21 cellular contexts compared by ENCODE assay signal in the genomic region with DNA sequence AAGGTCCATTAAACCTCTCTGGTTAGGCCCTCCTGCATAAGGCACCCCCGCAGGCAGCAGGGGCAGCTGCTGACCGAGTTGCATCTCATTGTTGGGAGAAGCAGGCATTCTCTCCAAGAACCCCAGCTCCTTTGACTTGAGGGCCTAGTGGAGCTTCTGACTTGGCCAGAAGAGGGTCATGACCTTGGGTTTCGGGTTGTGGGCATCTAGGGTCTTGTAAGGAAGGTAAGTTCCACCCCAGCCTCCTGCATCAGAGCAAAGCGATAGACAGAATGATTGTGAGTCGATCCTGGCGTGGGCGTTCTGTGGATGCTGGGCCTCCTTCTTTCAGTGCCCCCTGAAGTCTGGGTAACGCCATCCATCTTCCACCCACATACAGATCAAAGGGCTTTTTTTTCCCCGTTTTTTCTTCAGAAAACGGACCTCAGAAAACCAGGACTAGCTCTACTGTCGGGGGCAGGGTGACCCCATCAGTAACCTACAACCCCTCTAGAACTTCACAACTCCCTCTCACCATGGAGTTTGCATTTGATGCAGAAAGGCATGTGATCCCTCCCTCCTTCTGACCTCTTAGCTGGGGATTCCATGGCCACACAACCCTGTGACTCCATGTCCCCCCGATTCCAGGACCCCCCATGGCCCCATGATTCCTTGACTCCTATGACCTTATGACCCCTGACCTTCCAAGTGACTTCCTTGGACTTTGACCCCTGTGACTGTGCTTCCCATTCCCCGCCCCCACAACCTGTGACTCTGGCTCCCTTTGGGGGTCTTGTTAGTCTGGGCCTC. TPM values are rescaled to one million over a fixed set of nuclear protein-coding genes. Genes with fewer than 3 reads are reported as not detected.
DNase-seq lines count a peak whose midpoint lies in the region; ATAC-seq and TF ChIP-seq lines count a peak whose summit lies in the region.
"Had no signal": no experiment of that assay in that cellular context is flagged by ENCODE, and none has a peak within 500 bp of the region (broad histone marks: within the 10 kb centered on the region; RNA-seq: fewer than 3 reads in every experiment).

No MANE protein-coding gene starts in this region.

- no peak overlapping the region for H2BK12ac ChIP-seq in neuronal stem cell (ENCODE audit: low read length)

- H3K4me1 ChIP-seq in endodermal cell (ENCODE audit: control insufficient read depth, insufficient read depth, low read length) (peaks cover 16% of the 10 kb centered on the region), neuronal stem cell (ENCODE audit: control insufficient read depth in 2 of 2, insufficient read depth in 1 of 2, low read depth in 1 of 2, low read length in 2 of 2) (peaks cover 2 to 18% of the 10 kb centered on the region in 2 donors)

- H3K36me3 ChIP-seq in H7 (replicated peaks; ENCODE audit: control insufficient read depth, insufficient read depth, low read length) = no peaks in the 10 kb centered on the region
- no peaks in the 10 kb centered on the region for H3K36me3 ChIP-seq in endodermal cell (ENCODE audit: control insufficient read depth, insufficient read depth, low read length)
- peaks cover under 1 to 1% of the 10 kb centered on the region in 2 donors for H3K36me3 ChIP-seq in neuronal stem cell (replicated peaks in 1 of 2; ENCODE audit: control insufficient read depth in 2 of 2, insufficient read depth in 2 of 2, low read length in 2 of 2)

- no peak overlapping the region for H3K4me3 ChIP-seq in H7 (ENCODE audit: insufficient read depth, low read depth, low read length)
- H3K4me3 ChIP-seq in endodermal cell (ENCODE audit: low read length) = no peak overlapping the region
- no peak overlapping the region for H3K4me3 ChIP-seq in neuronal stem cell (ENCODE audit: low read length in 2 of 2)
- H3K4me3 ChIP-seq: psoas muscle, tibial artery had no signal

- H3K4ac ChIP-seq in neuronal stem cell (ENCODE audit: low read length) = no peak overlapping the region

- no peaks in the 10 kb centered on the region for H3K27me3 Mint-ChIP-seq in endodermal cell (ENCODE audit: insufficient read depth)
- peaks cover 8% of the 10 kb centered on the region for H3K27me3 Mint-ChIP-seq in glutamatergic neuron (ENCODE audit: unreplicated experiment)
- H3K27me3 Mint-ChIP-seq: CD4-positive, alpha-beta T cell; natural killer cell treated with Interleukin-12 subunit alpha and Interleukin-12 subunit beta and Interleukin-15 and Interleukin-18, amount 100 ng/mL, for 72 hours had no signal

- no peak overlapping the region for H2BK120ac ChIP-seq in neuronal stem cell (ENCODE audit: low read depth, low read length)

- ATAC-seq in GM18909 (IDR thresholded peaks at IDR 0.05; ENCODE audit: poor library complexity, unreplicated experiment) = no peak
- ATAC-seq: natural killer cell treated with Interleukin-12 subunit alpha and Interleukin-12 subunit beta and Interleukin-15 and Interleukin-18, amount 100 ng/mL, for 72 hours; psoas muscle; stimulated activated naive CD8-positive, alpha-beta T cell treated with anti-CD3 and anti-CD28 coated beads, Interleukin-15, Interleukin-2, amounts not matched to agents 100 U/mL and 50 U/mL, for 24 hours had no signal

- H3K23ac ChIP-seq in neuronal stem cell (ENCODE audit: low read depth, low read length, poor library complexity) = no peak overlapping the region

- H3K4me3 Mint-ChIP-seq in endodermal cell = peak overlapping the region; percentile 74
- H3K4me3 Mint-ChIP-seq in glutamatergic neuron (ENCODE audit: unreplicated experiment) = no peak overlapping the region
- H3K4me3 Mint-ChIP-seq: activated naive CD8-positive, alpha-beta T cell treated with anti-CD3 and anti-CD28 coated beads, Interleukin-2, amount 10 ng/mL, durations not matched to agents 7 days and 5 days; activated T-helper 1 cell treated with anti-CD3 and anti-CD28 coated beads, Interleukin-12 subunit alpha, Interleukin-12 subunit beta, Interleukin-2, Interleukin-4 antibody, amounts not matched to agents 30 ng/mL and 10 ng/mL and 1 ng/mL, durations not matched to agents 14 hours and 24 hours and 36 hours; CD4-positive, alpha-beta T cell; mesothelial cell of epicardium; natural killer cell treated with Interleukin-12 subunit alpha and Interleukin-12 subunit beta and Interleukin-15 and Interleukin-18, amount 100 ng/mL, for 72 hours had no signal

- H3K9me3 ChIP-seq in endodermal cell (ENCODE audit: control insufficient read depth, low read length) (no peaks in the 10 kb centered on the region), neuronal stem cell (replicated peaks in 1 of 2; ENCODE audit: control insufficient read depth in 2 of 2, insufficient read depth in 1 of 2, low read depth in 1 of 2, low read length in 2 of 2) (no peaks in the 10 kb centered on the region)
- H3K9me3 ChIP-seq: psoas muscle, tibial artery had no signal

- H3K9ac ChIP-seq in endodermal cell (ENCODE audit: extremely low read depth, low read length, poor library complexity, severe bottlenecking) (no peak overlapping the region), neuronal stem cell (ENCODE audit: low read depth, low read length, poor library complexity) (no peak overlapping the region)

- peaks cover 3% of the 10 kb centered on the region for H3K79me1 ChIP-seq in neuronal stem cell (ENCODE audit: low read depth, low read length)

- WGBS in endodermal cell (ENCODE audit: insufficient coverage in 1 of 2, insufficient read length in 1 of 2), 2 experiments = 72 to 78% methylated on average over 10 to 13 of the region's 13 CpGs
- WGBS in neuronal stem cell (ENCODE audit: extremely low coverage in 2 of 2, insufficient read length in 2 of 2, insufficient replicate concordance in 1 of 2), 2 donors = no CpG with 5 or more reads among the region's 13 CpGs

- DNase-seq in H7 (peak; percentile 47), endodermal cell (no peak), neuronal stem cell (ENCODE audit: low spot score) (no peak), NCI-H2107 treated with DMSO at 0.1 percent for 48 hours (lab: John Stamatoyannopoulos, UW; ENCODE audit: unreplicated experiment) (no peak), glutamatergic neuron (no peak)
- DNase-seq: activated CD4-positive, CD25-positive, alpha-beta regulatory T cell; activated naive CD8-positive, alpha-beta T cell treated with anti-CD3 and anti-CD28 coated beads, Interleukin-2, amount 10 ng/mL, durations not matched to agents 7 days and 5 days; CD4-positive, alpha-beta T cell; DMS153; GF-D8; MM.1S; small intestine; stimulated activated CD4-positive, alpha-beta T cell treated with anti-CD3 and anti-CD28 coated beads, Interleukin-4, amount 100 ng/mL, for 1 hour; stimulated activated naive CD8-positive, alpha-beta T cell treated with anti-CD3 and anti-CD28 coated beads, Interleukin-15, Interleukin-2, amounts not matched to agents 100 U/mL and 50 U/mL, for 24 hours; T1000; tibial artery had no signal

- H3K36me3 Mint-ChIP-seq in endodermal cell (ENCODE audit: low read depth) = peaks cover 19% of the 10 kb centered on the region
- H3K36me3 Mint-ChIP-seq in glutamatergic neuron (ENCODE audit: unreplicated experiment) = peaks cover 6% of the 10 kb centered on the region
- H3K36me3 Mint-ChIP-seq: activated naive CD8-positive, alpha-beta T cell treated with anti-CD3 and anti-CD28 coated beads, Interleukin-2, amount 10 ng/mL, durations not matched to agents 7 days and 5 days; mesothelial cell of epicardium; natural killer cell treated with Interleukin-12 subunit alpha and Interleukin-12 subunit beta and Interleukin-15 and Interleukin-18, amount 100 ng/mL, for 72 hours had no signal

- H4K8ac ChIP-seq in neuronal stem cell (ENCODE audit: low read depth, low read length) = no peak overlapping the region

- H3K14ac ChIP-seq in neuronal stem cell (ENCODE audit: low read length) = no peak overlapping the region

- no peak overlapping the region for H4K91ac ChIP-seq in neuronal stem cell (ENCODE audit: low read depth, low read length, poor library complexity)

- no peak overlapping the region for H2BK15ac ChIP-seq in neuronal stem cell (ENCODE audit: low read length)

- H3K27me3 ChIP-seq in H7 (ENCODE audit: control insufficient read depth, insufficient read depth, low read length) = peaks cover 2% of the 10 kb centered on the region; the same call in 1 of the 2 replicates
- no peaks in the 10 kb centered on the region for H3K27me3 ChIP-seq in endodermal cell (ENCODE audit: control insufficient read depth, insufficient read depth, low read length, poor library complexity, severe bottlenecking)
- peaks cover 0 to 5% (median 0%) of the 10 kb centered on the region in 3 experiments for H3K27me3 ChIP-seq in neuronal stem cell (ENCODE audit: control insufficient read depth in 3 of 3, insufficient read depth in 3 of 3, low read depth in 1 of 3, low read length in 3 of 3)

- no peak overlapping the region for H3K27ac ChIP-seq in endodermal cell (ENCODE audit: low read depth, low read length)
- H3K27ac ChIP-seq in neuronal stem cell (replicated peaks; ENCODE audit: low read length) = no peak overlapping the region
- H3K27ac ChIP-seq: psoas muscle, tibial artery had no signal

- peaks cover 33% of the 10 kb centered on the region for H3K4me1 Mint-ChIP-seq in endodermal cell
- H3K4me1 Mint-ChIP-seq in glutamatergic neuron (ENCODE audit: low read depth, unreplicated experiment) = peaks cover 13% of the 10 kb centered on the region

- peak overlapping the region; percentile 26 for H2AK5ac ChIP-seq in neuronal stem cell (ENCODE audit: low read depth, low read length)

- TF ChIP-seq CTCF in endodermal cell (conservative IDR thresholded peaks at IDR 0.05) (no peak), glutamatergic neuron (IDR thresholded peaks at IDR 0.05; ENCODE audit: partially characterized antibody, unreplicated experiment) (no peak)

- no peak overlapping the region for H2AFZ ChIP-seq in neuronal stem cell (ENCODE audit: low read length)

- H3K18ac ChIP-seq in neuronal stem cell (ENCODE audit: low read length) = no peak overlapping the region

- H3K9me3 Mint-ChIP-seq in endodermal cell (no peaks in the 10 kb centered on the region), glutamatergic neuron (ENCODE audit: unreplicated experiment) (peaks cover 10% of the 10 kb centered on the region)
- H3K9me3 Mint-ChIP-seq: activated naive CD8-positive, alpha-beta T cell treated with anti-CD3 and anti-CD28 coated beads, Interleukin-2, amount 10 ng/mL, durations not matched to agents 7 days and 5 days; activated T-helper 1 cell treated with anti-CD3 and anti-CD28 coated beads, Interleukin-12 subunit alpha, Interleukin-12 subunit beta, Interleukin-2, Interleukin-4 antibody, amounts not matched to agents 30 ng/mL and 10 ng/mL and 1 ng/mL, durations not matched to agents 14 hours and 24 hours and 36 hours; CD4-positive, alpha-beta T cell; mesothelial cell of epicardium; natural killer cell treated with Interleukin-12 subunit alpha and Interleukin-12 subunit beta and Interleukin-15 and Interleukin-18, amount 100 ng/mL, for 72 hours had no signal

- no peak overlapping the region for H3K4me2 ChIP-seq in neuronal stem cell (ENCODE audit: insufficient read depth, low read length, poor library complexity, severe bottlenecking)

- no peak overlapping the region for H3K27ac Mint-ChIP-seq in endodermal cell
- no peak overlapping the region for H3K27ac Mint-ChIP-seq in glutamatergic neuron (ENCODE audit: unreplicated experiment)
- H3K27ac Mint-ChIP-seq: activated naive CD8-positive, alpha-beta T cell treated with anti-CD3 and anti-CD28 coated beads, Interleukin-2, amount 10 ng/mL, durations not matched to agents 7 days and 5 days; activated T-helper 1 cell treated with anti-CD3 and anti-CD28 coated beads, Interleukin-12 subunit alpha, Interleukin-12 subunit beta, Interleukin-2, Interleukin-4 antibody, amounts not matched to agents 30 ng/mL and 10 ng/mL and 1 ng/mL, durations not matched to agents 14 hours and 24 hours and 36 hours; CD4-positive, alpha-beta T cell; mesothelial cell of epicardium; natural killer cell treated with Interleukin-12 subunit alpha and Interleukin-12 subunit beta and Interleukin-15 and Interleukin-18, amount 100 ng/mL, for 72 hours had no signal

- no peak overlapping the region for H2BK5ac ChIP-seq in neuronal stem cell (ENCODE audit: low read length)

RNA-seq across cellular contexts. Expression of gene SEMA4G, which starts 3.0 kb away (rescaled TPM):
- total RNA-seq in H7 (2014; rRNA removed; shearing (Covaris generic)) = 3.4 and 8.2 TPM in 2 replicates
- total RNA-seq in endodermal cell (10 to 100 TPM; 20.1 to 36.6 TPM), glutamatergic neuron (ENCODE audit: unreplicated experiment) (46.9 TPM)
- 17.0 TPM for polyA plus RNA-seq in endodermal cell (2013, experiment 1 of 2)
- 13.1 TPM for polyA plus RNA-seq in endodermal cell (2013, experiment 2 of 2)
- polyA plus RNA-seq in neuronal stem cell (2013, experiment 1 of 2) = 8.9 TPM
- 9.1 TPM for polyA plus RNA-seq in neuronal stem cell (2013, experiment 2 of 2)

RNA-seq across cellular contexts. Expression of gene MRPL43, which starts 15.0 kb away (rescaled TPM):
- total RNA-seq in H7 (2014; rRNA removed; shearing (Covaris generic)) = 106 and 107 TPM in 2 replicates
- 10 to 100 TPM; 68.9 to 72.8 TPM for total RNA-seq in endodermal cell
- 85.0 TPM for polyA plus RNA-seq in endodermal cell (2013, experiment 1 of 2)
- 76.2 TPM for polyA plus RNA-seq in endodermal cell (2013, experiment 2 of 2)
- polyA plus RNA-seq in neuronal stem cell (2013, experiment 1 of 2) = 72.6 TPM
- polyA plus RNA-seq in neuronal stem cell (2013, experiment 2 of 2) = 69.4 TPM
- 58.2 TPM for total RNA-seq in glutamatergic neuron (ENCODE audit: unreplicated experiment)

RNA-seq across cellular contexts. Expression of gene TWNK, which starts 15.0 kb away (rescaled TPM):
- 16.0 and 19.2 TPM in 2 replicates for total RNA-seq in H7 (2014; rRNA removed; shearing (Covaris generic))
- total RNA-seq in endodermal cell (10 to 100 TPM; 11.2 to 15.1 TPM), glutamatergic neuron (ENCODE audit: unreplicated experiment) (10.1 TPM)
- polyA plus RNA-seq in endodermal cell (2013, experiment 1 of 2) = 13.7 TPM
- 11.1 TPM for polyA plus RNA-seq in endodermal cell (2013, experiment 2 of 2)
- polyA plus RNA-seq in neuronal stem cell (2013, experiment 1 of 2) = 7.5 TPM
- polyA plus RNA-seq in neuronal stem cell (2013, experiment 2 of 2) = 7.0 TPM

RNA-seq across cellular contexts. Expression of gene LZTS2, which starts 27.3 kb away (rescaled TPM):
- 107 and 108 TPM in 2 replicates for total RNA-seq in H7 (2014; rRNA removed; shearing (Covaris generic))
- total RNA-seq in endodermal cell = 10 to 100 TPM; 76.8 to 85.9 TPM
- polyA plus RNA-seq in endodermal cell (2013, experiment 1 of 2) = 81.0 TPM
- 75.3 TPM for polyA plus RNA-seq in endodermal cell (2013, experiment 2 of 2)
- 75.1 TPM for polyA plus RNA-seq in neuronal stem cell (2013, experiment 1 of 2)
- 76.2 TPM for polyA plus RNA-seq in neuronal stem cell (2013, experiment 2 of 2)
- 56.7 TPM for total RNA-seq in glutamatergic neuron (ENCODE audit: unreplicated experiment)

RNA-seq across cellular contexts. Expression of gene PDZD7, which starts 58.6 kb away (rescaled TPM):
- 2.3 and 5.1 TPM in 2 replicates for total RNA-seq in H7 (2014; rRNA removed; shearing (Covaris generic))
- 1 to 10 TPM in 1 of 2 donors, under 1 TPM in 1; 0.49 to 1.1 TPM for total RNA-seq in endodermal cell
- 0.53 TPM for polyA plus RNA-seq in endodermal cell (2013, experiment 1 of 2)
- 0.50 TPM for polyA plus RNA-seq in endodermal cell (2013, experiment 2 of 2)
- polyA plus RNA-seq in neuronal stem cell (2013, experiment 1 of 2) = 0.29 TPM
- polyA plus RNA-seq in neuronal stem cell (2013, experiment 2 of 2) = 0.33 TPM
- total RNA-seq in glutamatergic neuron (ENCODE audit: unreplicated experiment) = 1.5 TPM
